6 cellular contexts compared by ENCODE assay signal in genomic region chr2:44249269-44249668, GRCh38. TPM values are rescaled to one million over a fixed set of nuclear protein-coding genes. Genes with fewer than 3 reads are reported as not detected.
"Had no signal": no experiment of that assay in that cellular context is flagged by ENCODE, and none has a peak within 500 bp of the region (broad histone marks: within the 10 kb centered on the region; RNA-seq: fewer than 3 reads in every experiment).

No MANE protein-coding gene starts in this region.

RNA-seq across cellular contexts. Expression of gene SLC3A1, which starts 26.0 kb away (rescaled TPM):
- total RNA-seq: LHCN-M2, MCF 10A, OCI-LY7, PC-9, Right ventricle myocardium superior, SJSA1 had no signal
